ENCODE assay signal across 22 cellular contexts in the genomic region with DNA sequence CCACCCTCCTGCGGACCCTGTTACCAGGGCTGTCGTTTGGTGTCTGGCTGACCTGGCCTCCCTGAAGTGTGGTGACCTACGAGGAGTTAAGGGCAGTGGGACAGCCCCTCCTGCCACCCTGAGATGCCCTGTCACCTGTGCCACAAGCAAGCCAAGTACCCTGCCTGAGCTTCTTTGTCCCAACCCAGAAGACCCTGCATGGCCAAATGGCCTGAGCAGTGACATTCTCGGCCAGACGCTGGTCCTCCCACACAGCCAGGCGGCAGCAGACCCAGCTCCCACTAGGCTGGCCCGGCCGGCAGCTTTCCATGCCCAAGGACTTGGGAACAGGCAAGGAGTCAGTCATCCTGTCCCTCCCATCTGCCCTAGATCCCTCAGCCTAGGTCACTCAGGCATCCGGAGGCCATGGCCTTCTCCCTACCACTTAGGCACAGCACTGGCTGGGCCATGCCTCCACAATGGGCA. TPM values are rescaled to one million over a fixed set of nuclear protein-coding genes. Genes with fewer than 3 reads are reported as not detected.
DNase-seq lines count a peak whose midpoint lies in the region; TF ChIP-seq lines count a peak whose summit lies in the region.
"Had no signal": no experiment of that assay in that cellular context is flagged by ENCODE, and none has a peak within 500 bp of the region (broad histone marks: within the 10 kb centered on the region; RNA-seq: fewer than 3 reads in every experiment).

No MANE protein-coding gene starts in this region.

- no peak overlapping the region for H3K4me3 Mint-ChIP-seq in glutamatergic neuron (ENCODE audit: unreplicated experiment)
- H3K4me3 Mint-ChIP-seq: GM23338 had no signal

- H3K4me3 ChIP-seq in BE2C (ENCODE audit: low read depth, low read length) (no peak overlapping the region), SK-N-SH (ENCODE audit: low read depth in 2 of 2, low read length in 1 of 2) (no peak overlapping the region), osteoblast (ENCODE audit: insufficient read depth, low read length) (no peak overlapping the region)
- H3K4me3 ChIP-seq: BLaER1, GM23338, SJCRH30 had no signal

- peak overlapping the region in 1 of 2 experiments; percentile 99; a peak in 3 of 4 replicates for H3K27ac ChIP-seq in SK-N-SH (ENCODE audit: low read depth in 2 of 2, low read length in 1 of 2)
- H3K27ac ChIP-seq in osteoblast (ENCODE audit: low read depth, low read length), result no peak overlapping the region
- H3K27ac ChIP-seq: RWPE1, SJCRH30 had no signal

- H3K9me3 ChIP-seq in BE2C (no peaks in the 10 kb centered on the region), SK-N-SH (peaks cover 9% of the 10 kb centered on the region; the same call in 1 of the 2 replicates), osteoblast (ENCODE audit: low read depth, low read length) (no peaks in the 10 kb centered on the region)

- H4K20me1 ChIP-seq in SK-N-SH (ENCODE audit: insufficient read depth) (no peaks in the 10 kb centered on the region), osteoblast (ENCODE audit: insufficient read depth, low read length) (no peaks in the 10 kb centered on the region)
- H4K20me1 ChIP-seq: BLaER1 had no signal

- TF ChIP-seq EP300 in SK-N-SH (IDR thresholded peaks at IDR 0.05; ENCODE audit: borderline replicate concordance in 1 of 2, low read depth in 1 of 2, low read length in 1 of 2), result no peak

- no peaks in the 10 kb centered on the region for H3K27me3 ChIP-seq in BE2C
- no peaks in the 10 kb centered on the region for H3K27me3 ChIP-seq in SK-N-SH (ENCODE audit: insufficient read depth)
- H3K27me3 ChIP-seq in osteoblast (ENCODE audit: insufficient read depth, low read length), result no peaks in the 10 kb centered on the region
- H3K27me3 ChIP-seq: BLaER1, SJCRH30 had no signal

- peaks cover 9% of the 10 kb centered on the region for H3K4me1 Mint-ChIP-seq in glutamatergic neuron (ENCODE audit: low read depth, unreplicated experiment)

- no peaks in the 10 kb centered on the region for H3F3A ChIP-seq in SK-N-SH (replicated peaks; ENCODE audit: insufficient read depth)

- no peaks in the 10 kb centered on the region for H3K27me3 Mint-ChIP-seq in glutamatergic neuron (ENCODE audit: unreplicated experiment)
- H3K27me3 Mint-ChIP-seq: CD4-positive, alpha-beta T cell had no signal

- CTCF ChIA-PET in SK-N-SH (lab: Yijun Ruan, JAX), result interaction anchor here (1.5 to 8.9 kb wide), 5 partner anchors 10 to 41 kb away, joined by 3 to 501 read pairs (median 70); partner anchors contain the start of gene TANGO2

- peaks cover 15% of the 10 kb centered on the region for H3K36me3 Mint-ChIP-seq in glutamatergic neuron (ENCODE audit: unreplicated experiment)

- peaks cover 64% of the 10 kb centered on the region for H3K4me1 ChIP-seq in BE2C
- peaks cover 0 to 67% of the 10 kb centered on the region in 2 experiments; a peak in 2 of 4 replicates for H3K4me1 ChIP-seq in SK-N-SH (ENCODE audit: control insufficient read depth in 1 of 2, insufficient read depth in 2 of 2, low read depth in 1 of 2, low read length in 1 of 2)
- H3K4me1 ChIP-seq in osteoblast (ENCODE audit: insufficient read depth, low read length), result no peaks in the 10 kb centered on the region

- H3K79me2 ChIP-seq in SK-N-SH (ENCODE audit: insufficient read depth) (no peaks in the 10 kb centered on the region), osteoblast (ENCODE audit: insufficient read depth, low read length) (no peaks in the 10 kb centered on the region)

- H3K4me2 ChIP-seq in SK-N-SH (no peak overlapping the region), osteoblast (ENCODE audit: insufficient read depth, low read length) (no peak overlapping the region)
- H3K4me2 ChIP-seq: BLaER1, GM23338 had no signal

- DNase-seq in BE2C (peak; percentile 62), SK-N-SH (peak; percentile 53), glutamatergic neuron (peak; percentile 13), osteoblast (ENCODE audit: insufficient read length, low spot score, missing footprints) (peak; percentile 61), NCI-H524 treated with DMSO at 0.1 percent for 48 hours (lab: John Stamatoyannopoulos, UW) (no peak), T-helper 2 cell (no peak), ureter (ENCODE audit: low spot score) (no peak), NCI-H2081 (lab: John Stamatoyannopoulos, UW) (no peak)
- DNase-seq: CD4-positive, alpha-beta T cell; COR-L47; DMS79; HCEC 1CT; NCI-H1092; NCI-H1436; NCI-H1930; NCI-H2227 treated with DMSO at 0.1 percent for 48 hours; NCI-H510A; NCI-H748 treated with DMSO at 0.1 percent for 48 hours; SJCRH30 had no signal

- peaks cover 16% of the 10 kb centered on the region for H3K36me3 ChIP-seq in BE2C
- peaks cover 0 to 10% of the 10 kb centered on the region in 2 experiments for H3K36me3 ChIP-seq in SK-N-SH (replicated peaks in 1 of 2; ENCODE audit: control insufficient read depth in 1 of 2, insufficient read depth in 2 of 2, low read length in 1 of 2)
- no peaks in the 10 kb centered on the region for H3K36me3 ChIP-seq in osteoblast (ENCODE audit: insufficient read depth, low read length)
- H3K36me3 ChIP-seq: BLaER1, SJCRH30 had no signal

- no peak for TF ChIP-seq RAD21 in SK-N-SH (IDR thresholded peaks at IDR 0.05; ENCODE audit: low read length)

- peaks cover 2% of the 10 kb centered on the region for H3K9me3 Mint-ChIP-seq in glutamatergic neuron (ENCODE audit: unreplicated experiment)
- H3K9me3 Mint-ChIP-seq: CD4-positive, alpha-beta T cell had no signal

- POLR2A ChIA-PET in SK-N-SH (lab: Yijun Ruan, JAX), result interaction anchor here (1.3 to 2.6 kb wide), 3 partner anchors 10 to 23 kb away, joined by 6 to 10 read pairs (median 9); no protein-coding TSS in a partner anchor

- TF ChIP-seq CTCF in BE2C (IDR thresholded peaks at IDR 0.05; ENCODE audit: low read depth, low read length) (peak; percentile 25), SK-N-SH (IDR thresholded peaks at IDR 0.05) (no peak), glutamatergic neuron (IDR thresholded peaks at IDR 0.05; ENCODE audit: partially characterized antibody, unreplicated experiment) (no peak), osteoblast (IDR thresholded peaks at IDR 0.05; ENCODE audit: extremely low read depth, low read depth, low read length) (no peak)

- WGBS in SK-N-SH (ENCODE audit: low lambda C conversion rate), result 76% methylated on average over 7 of the region's 9 CpGs

- H3K27ac Mint-ChIP-seq in glutamatergic neuron (ENCODE audit: unreplicated experiment), result no peak overlapping the region
- H3K27ac Mint-ChIP-seq: CD4-positive, alpha-beta T cell; GM23338 had no signal

- no peaks in the 10 kb centered on the region for H3K9me2 ChIP-seq in SK-N-SH

- H3K9ac ChIP-seq in SK-N-SH, result no peak overlapping the region
- H3K9ac ChIP-seq: BLaER1 had no signal

- no peak overlapping the region for H2AFZ ChIP-seq in SK-N-SH (ENCODE audit: low read depth)
- no peak overlapping the region for H2AFZ ChIP-seq in osteoblast (ENCODE audit: low read length)
- H2AFZ ChIP-seq: GM23338 had no signal

TF ChIP-seq in SK-N-SH, 30 proteins besides CTCF, POLR2A, EP300 and RAD21:
- no peak for TF ChIP-seq RCOR1 (IDR thresholded peaks at IDR 0.05; ENCODE audit: low read length)

RNA-seq across cellular contexts. Expression of gene ARVCF, which starts 7.6 kb away (rescaled TPM):
- polyA plus RNA-seq in BE2C (2012; ENCODE audit: insufficient read depth, insufficient read length, low read depth), result 335 TPM
- 27.4 and 33.0 TPM in 2 replicates for polyA plus RNA-seq in SK-N-SH (2012; rRNA removed)
- 8.7 and 26.7 TPM in 2 replicates for polyA plus RNA-seq in SK-N-SH (2012; cell fraction: cytosol; rRNA removed)
- polyA plus RNA-seq in SK-N-SH (2012; cell fraction: nucleus; rRNA removed), result 105 and 141 TPM in 2 replicates
- total RNA-seq in glutamatergic neuron (ENCODE audit: unreplicated experiment) (119 TPM), osteoblast (19.7 and 27.1 TPM in 2 replicates), ureter (11.5 TPM)

RNA-seq across cellular contexts. Expression of gene TANGO2, which starts 11.9 kb away (rescaled TPM):
- 8.0 TPM for polyA plus RNA-seq in BE2C (2012; ENCODE audit: insufficient read depth, insufficient read length, low read depth)
- 20.7 and 25.5 TPM in 2 replicates for polyA plus RNA-seq in SK-N-SH (2012; rRNA removed)
- polyA plus RNA-seq in SK-N-SH (2012; cell fraction: cytosol; rRNA removed), result 10.1 and 15.9 TPM in 2 replicates
- polyA plus RNA-seq in SK-N-SH (2012; cell fraction: nucleus; rRNA removed), result 28.8 and 32.7 TPM in 2 replicates
- 31.8 TPM for total RNA-seq in glutamatergic neuron (ENCODE audit: unreplicated experiment)
- total RNA-seq in osteoblast, result 41.8 and 43.8 TPM in 2 replicates
- 28.8 TPM for total RNA-seq in ureter

Comparison
In these comparisons a context has a peak if more than half of its experiments do, and no peak if none do; other contexts are left out.
1. DNase-seq: peak in BE2C (single experiment), SK-N-SH (single experiment), glutamatergic neuron (single experiment) and osteoblast (single experiment); none in NCI-H524 treated with DMSO at 0.1 percent for 48 hours (single experiment), T-helper 2 cell (0 of 5), ureter (single experiment) and NCI-H2081 (0 of 2).